8 cellular contexts compared by ENCODE assay signal in genomic region chr5:132489871-132490483, GRCh38. TPM values are rescaled to one million over a fixed set of nuclear protein-coding genes. Genes with fewer than 3 reads are reported as not detected.
DNase-seq lines count a peak whose midpoint lies in the region; ATAC-seq and TF ChIP-seq lines count a peak whose summit lies in the region.

No MANE protein-coding gene starts in this region.

- peaks cover 51% of the 10 kb centered on the region for H3K36me3 Mint-ChIP-seq in activated naive CD8-positive, alpha-beta T cell treated with anti-CD3 and anti-CD28 coated beads for 36 hours

- H3K36me3 ChIP-seq in heart left ventricle (peaks cover 0 to 47% (median 41%) of the 10 kb centered on the region in 9 donors), prostate gland (peaks cover 8 to 14% of the 10 kb centered on the region in 2 donors)

- 1% methylated on average over 36 to 65 of the region's 65 CpGs for WGBS in heart left ventricle, 4 donors
- 1% methylated on average over 46 of the region's 65 CpGs for WGBS in prostate gland

- H3K27me3 ChIP-seq in heart left ventricle (no peaks in the 10 kb centered on the region), prostate gland (replicated peaks; ENCODE audit: insufficient read depth) (no peaks in the 10 kb centered on the region)

- H3K27ac Mint-ChIP-seq in activated naive CD8-positive, alpha-beta T cell treated with anti-CD3 and anti-CD28 coated beads for 36 hours: peak overlapping the region; percentile 96

- peak in 4 of 12 donors; percentile 22 to 40 (median 28) for TF ChIP-seq CTCF in heart left ventricle (IDR thresholded peaks at IDR 0.05)
- peak in 2 of 4 experiments; percentile 36 to 49 for TF ChIP-seq CTCF in prostate gland (IDR thresholded peaks at IDR 0.05)

- ATAC-seq in HG02610 (IDR thresholded peaks at IDR 0.05; ENCODE audit: unreplicated experiment) (peak; percentile 11), heart left ventricle (peak in 3 of 4 donors; percentile 22 to 53 (median 50))

- H3K4me1 Mint-ChIP-seq in activated naive CD8-positive, alpha-beta T cell treated with anti-CD3 and anti-CD28 coated beads for 36 hours: peaks cover 72% of the 10 kb centered on the region

- TF ChIP-seq POLR2A in heart left ventricle (IDR thresholded peaks at IDR 0.05): no peak
- TF ChIP-seq POLR2A in prostate gland (IDR thresholded peaks at IDR 0.05): no peak

- peak; percentile 41 for DNase-seq in activated CD4-positive, alpha-beta T cell treated with anti-CD3 and anti-CD28 coated beads for 1 hour
- DNase-seq in activated CD4-positive, alpha-beta T cell treated with anti-CD3 and anti-CD28 coated beads, Interleukin-2, amount 50 U/mL, for 4 hours: no peak
- DNase-seq in NCI-H226 (peak; percentile 35), heart left ventricle (peak; percentile 65 to 83 (median 69)), prostate gland (ENCODE audit: low spot score) (no peak), NCI-H446 treated with DMSO at 0.1 percent for 48 hours (lab: John Stamatoyannopoulos, UW) (no peak)
- DNase-seq in activated naive CD8-positive, alpha-beta T cell treated with anti-CD3 and anti-CD28 coated beads for 36 hours: peak; percentile 60

- H3K4me3 ChIP-seq in heart left ventricle (peak overlapping the region; percentile 63 to 97 (median 86)), prostate gland (peak overlapping the region; percentile 70 to 85)

- peak overlapping the region; percentile 97 for H3K4me3 Mint-ChIP-seq in activated naive CD8-positive, alpha-beta T cell treated with anti-CD3 and anti-CD28 coated beads for 36 hours

- H3K9me3 ChIP-seq in heart left ventricle (no peaks in the 10 kb centered on the region), prostate gland (no peaks in the 10 kb centered on the region)

- intact Hi-C loops in heart left ventricle (cut with DNase I) (loop anchor here in 9 of 10 donors (1.0 to 10.0 kb wide), 8 partner anchors 63 to 265 kb away; partner anchors contain the start of genes SLC22A4 (in 2 of the 9) and P4HA2 (in 1 of the 9)), prostate gland (cut with DNase I) (loop anchor here (2.0 to 10.0 kb wide), 3 partner anchors 71 to 235 kb away; partner anchors contain the start of genes PDLIM4 and SLC22A4)

- H3K9me3 Mint-ChIP-seq in activated naive CD8-positive, alpha-beta T cell treated with anti-CD3 and anti-CD28 coated beads for 36 hours: no peaks in the 10 kb centered on the region

- H3K27ac ChIP-seq in heart left ventricle: peak overlapping the region; percentile 87 to 100 (median 98)
- H3K27ac ChIP-seq in prostate gland: peak overlapping the region; percentile 94 to 95

- peaks cover 7% of the 10 kb centered on the region for H3K27me3 Mint-ChIP-seq in activated naive CD8-positive, alpha-beta T cell treated with anti-CD3 and anti-CD28 coated beads for 36 hours

- H3K4me1 ChIP-seq in heart left ventricle (peaks cover 8 to 81% (median 56%) of the 10 kb centered on the region in 12 donors), prostate gland (replicated peaks) (peaks cover 11% of the 10 kb centered on the region)

RNA-seq across cellular contexts. Expression of gene IRF1, which starts 0.6 kb away (rescaled TPM):
- total RNA-seq in activated naive CD8-positive, alpha-beta T cell treated with anti-CD3 and anti-CD28 coated beads for 36 hours: 100 to 1,000 TPM; 228 to 232 TPM
- 100 to 1,000 TPM in 1 of 9 donors, 10 to 100 TPM in 7, 1 to 10 TPM in 1; 9.2 to 190 (median 18.4) TPM for total RNA-seq in heart left ventricle
- polyA plus RNA-seq in heart left ventricle: 10 to 100 TPM in 1 of 2 donors, 1 to 10 TPM in 1; 7.5 to 12.2 TPM
- 10 to 100 TPM; 42.2 to 47.0 TPM for total RNA-seq in prostate gland

RNA-seq across cellular contexts. Expression of gene IL5, which starts 53.3 kb away (rescaled TPM):
- not detected for total RNA-seq in activated naive CD8-positive, alpha-beta T cell treated with anti-CD3 and anti-CD28 coated beads for 36 hours
- total RNA-seq in heart left ventricle (not detected), prostate gland (not detected)
- not detected for polyA plus RNA-seq in heart left ventricle

Comparison
In these comparisons a context has a peak if more than half of its experiments do, and no peak if none do; other contexts are left out.
1. DNase-seq: peak in activated CD4-positive, alpha-beta T cell treated with anti-CD3 and anti-CD28 coated beads for 1 hour (single experiment), NCI-H226 (single experiment), activated naive CD8-positive, alpha-beta T cell treated with anti-CD3 and anti-CD28 coated beads for 36 hours (single experiment) and heart left ventricle (5 of 5); none in activated CD4-positive, alpha-beta T cell treated with anti-CD3 and anti-CD28 coated beads, Interleukin-2, amount 50 U/mL, for 4 hours (0 of 2), prostate gland (single experiment) and NCI-H446 treated with DMSO at 0.1 percent for 48 hours (single experiment).